ENCODE assay signal across 14 cellular contexts in genomic region chr3:101945980-101946379, GRCh38.
"Had no signal": no experiment of that assay in that cellular context is flagged by ENCODE, and none has a peak within 500 bp of the region (broad histone marks: within the 10 kb centered on the region; RNA-seq: fewer than 3 reads in every experiment).

No MANE protein-coding gene starts in this region.

- H3K4me3 ChIP-seq: hepatocyte, tibial nerve had no signal

- H3K4me3 Mint-ChIP-seq: dendritic cell treated with granulocyte-macrophage colony-stimulating factor and Interleukin-4, amounts not matched to agents 40 ng/mL and 50 ng/mL, for 4 days had no signal

- FAIRE-seq: TTC549 had no signal

- H2AFZ ChIP-seq: hepatocyte had no signal

- DNase-seq: activated CD4-positive, alpha-beta T cell treated with anti-CD3 and anti-CD28 coated beads, Interleukin-2, amount 50 U/mL, for 4 hours; activated naive CD4-positive, alpha-beta T cell treated with Interleukin-2 at 50 U/mL for 16 hours; activated T-cell treated with anti-CD3 and anti-CD28 coated beads, Interleukin-2, amount 50 U/mL, for 72 hours; amniotic stem cell; brain microvascular endothelial cell; cerebellar nuclear complex; erythroblast; kidney glomerular epithelial cell; posterior cingulate gyrus; stimulated activated CD4-positive, alpha-beta T cell treated with anti-CD3 and anti-CD28 coated beads, Interleukin-4, amount 100 ng/mL, for 4 hours had no signal

- H3K9me3 Mint-ChIP-seq: activated T-cell treated with anti-CD3 and anti-CD28 coated beads, Interleukin-2, amount 50 U/mL, for 72 hours; dendritic cell treated with granulocyte-macrophage colony-stimulating factor and Interleukin-4, amounts not matched to agents 40 ng/mL and 50 ng/mL, for 4 days had no signal

- H3K79me2 ChIP-seq: hepatocyte had no signal

- H3K9me3 ChIP-seq: tibial nerve had no signal

- H3K36me3 ChIP-seq: brain microvascular endothelial cell, tibial nerve had no signal

- H3K27ac Mint-ChIP-seq: activated T-cell treated with anti-CD3 and anti-CD28 coated beads, Interleukin-2, amount 50 U/mL, for 72 hours; dendritic cell treated with granulocyte-macrophage colony-stimulating factor and Interleukin-4, amounts not matched to agents 40 ng/mL and 50 ng/mL, for 4 days had no signal

- H3K4me2 ChIP-seq: hepatocyte had no signal

- ATAC-seq: activated T-cell treated with anti-CD3 and anti-CD28 coated beads, Interleukin-2, amount 50 U/mL, for 72 hours had no signal

- H3K27me3 ChIP-seq: brain microvascular endothelial cell, hepatocyte, tibial nerve had no signal

- H3K27ac ChIP-seq: brain microvascular endothelial cell, hepatocyte, tibial nerve had no signal
